Comparison of ENCODE assay signal across 8 cellular contexts in genomic region chr18:48300463-48300961, GRCh38.
DNase-seq lines count a peak whose midpoint lies in the region; ATAC-seq and TF ChIP-seq lines count a peak whose summit lies in the region.

No MANE protein-coding gene starts in this region.

- H3K4me3 Mint-ChIP-seq in stimulated activated naive CD8-positive, alpha-beta T cell treated with anti-CD3 and anti-CD28 coated beads, Interleukin-15, amount 100 ng/mL, for 72 hours: peak overlapping the region in 1 of 2 donors; percentile 10
- no peak overlapping the region for H3K4me3 Mint-ChIP-seq in glutamatergic neuron (ENCODE audit: unreplicated experiment)

- H3F3A ChIP-seq in PC-9 (ENCODE audit: insufficient read depth, low read depth): no peaks in the 10 kb centered on the region

- H3K4me1 ChIP-seq in PC-9 (replicated peaks; ENCODE audit: insufficient read depth): peaks cover 26% of the 10 kb centered on the region

- BruUV-seq in PC-9 (replicated peaks; lab: Mats Ljungman, UMichigan): no TSS peak

- H3K4me2 ChIP-seq in PC-9: peak overlapping the region; percentile 43

- ATAC-seq in stimulated activated naive CD8-positive, alpha-beta T cell treated with anti-CD3 and anti-CD28 coated beads, Interleukin-15, amount 100 ng/mL, for 72 hours: no peak
- ATAC-seq in stimulated activated naive CD8-positive, alpha-beta T cell treated with anti-CD3 and anti-CD28 coated beads, Interleukin-15, Interleukin-2, amounts not matched to agents 100 U/mL and 50 U/mL, for 24 hours: no peak
- no peak for ATAC-seq in GM18520 (IDR thresholded peaks at IDR 0.05; ENCODE audit: unreplicated experiment)
- ATAC-seq in GM21619 (IDR thresholded peaks at IDR 0.05; ENCODE audit: unreplicated experiment): no peak
- ATAC-seq in HG03442 (IDR thresholded peaks at IDR 0.05; ENCODE audit: unreplicated experiment): no peak

- intact Hi-C loops in PC-9 (cut with micrococcal nuclease; ENCODE audit: unreplicated experiment): no loop called here

- H3K27ac Mint-ChIP-seq in stimulated activated naive CD8-positive, alpha-beta T cell treated with anti-CD3 and anti-CD28 coated beads, Interleukin-15, amount 100 ng/mL, for 72 hours: peak overlapping the region; percentile 4 to 88
- H3K27ac Mint-ChIP-seq in glutamatergic neuron (ENCODE audit: unreplicated experiment): peak overlapping the region; percentile 24

- no peak overlapping the region for H3K27ac ChIP-seq in PC-9

- peaks cover 8% of the 10 kb centered on the region for H3K4me1 Mint-ChIP-seq in stimulated activated naive CD8-positive, alpha-beta T cell treated with anti-CD3 and anti-CD28 coated beads, Interleukin-15, amount 100 ng/mL, for 72 hours
- H3K4me1 Mint-ChIP-seq in glutamatergic neuron (ENCODE audit: low read depth, unreplicated experiment): peaks cover 21% of the 10 kb centered on the region

- POLR2A ChIA-PET in PC-9 (lab: Charles Lee; ENCODE audit: unreplicated experiment): no interaction called here

- CTCF ChIA-PET in PC-9 (lab: Charles Lee): no interaction called here

- H3K9me3 Mint-ChIP-seq in stimulated activated naive CD8-positive, alpha-beta T cell treated with anti-CD3 and anti-CD28 coated beads, Interleukin-15, amount 100 ng/mL, for 72 hours: no peaks in the 10 kb centered on the region
- peaks cover 2% of the 10 kb centered on the region for H3K9me3 Mint-ChIP-seq in glutamatergic neuron (ENCODE audit: unreplicated experiment)

- 0 out of 2 replicates have a peak overlapping the region, but pooled peaks have one; percentile 28 for H2AFZ ChIP-seq in PC-9

- no peaks in the 10 kb centered on the region for H3K9me3 ChIP-seq in PC-9 (ENCODE audit: insufficient read depth, low read depth)

- H3K9me2 ChIP-seq in PC-9 (ENCODE audit: insufficient read depth): no peaks in the 10 kb centered on the region

- DNase-seq in stimulated activated naive CD8-positive, alpha-beta T cell treated with anti-CD3 and anti-CD28 coated beads, Interleukin-15, amount 100 ng/mL, for 72 hours: no peak
- DNase-seq in stimulated activated naive CD8-positive, alpha-beta T cell treated with anti-CD3 and anti-CD28 coated beads, Interleukin-15, Interleukin-2, amounts not matched to agents 100 U/mL and 50 U/mL, for 24 hours: no peak
- DNase-seq in PC-9: no peak
- DNase-seq in glutamatergic neuron: no peak
- DNase-seq in central memory CD4-positive, alpha-beta T cell: no peak

- peaks cover 6% of the 10 kb centered on the region for H3K27me3 Mint-ChIP-seq in stimulated activated naive CD8-positive, alpha-beta T cell treated with anti-CD3 and anti-CD28 coated beads, Interleukin-15, amount 100 ng/mL, for 72 hours
- H3K27me3 Mint-ChIP-seq in glutamatergic neuron (ENCODE audit: unreplicated experiment): peaks cover 2% of the 10 kb centered on the region

- no peaks in the 10 kb centered on the region for H3K27me3 ChIP-seq in PC-9 (ENCODE audit: insufficient read depth, low read depth)

- no peaks in the 10 kb centered on the region for H3K36me3 Mint-ChIP-seq in glutamatergic neuron (ENCODE audit: unreplicated experiment)

- H3K36me3 ChIP-seq in PC-9 (ENCODE audit: low read depth): no peaks in the 10 kb centered on the region

- no peaks in the 10 kb centered on the region for H4K20me1 ChIP-seq in PC-9 (ENCODE audit: insufficient read depth)

- no peak for TF ChIP-seq CTCF in PC-9 (conservative IDR thresholded peaks at IDR 0.05)
- no peak for TF ChIP-seq CTCF in glutamatergic neuron (IDR thresholded peaks at IDR 0.05; ENCODE audit: partially characterized antibody, unreplicated experiment)

- no peak overlapping the region for H3K4me3 ChIP-seq in PC-9

- H3K79me2 ChIP-seq in PC-9 (ENCODE audit: low read depth): no peaks in the 10 kb centered on the region
